ENCODE assay signal across 1 cellular context in the genomic region with DNA sequence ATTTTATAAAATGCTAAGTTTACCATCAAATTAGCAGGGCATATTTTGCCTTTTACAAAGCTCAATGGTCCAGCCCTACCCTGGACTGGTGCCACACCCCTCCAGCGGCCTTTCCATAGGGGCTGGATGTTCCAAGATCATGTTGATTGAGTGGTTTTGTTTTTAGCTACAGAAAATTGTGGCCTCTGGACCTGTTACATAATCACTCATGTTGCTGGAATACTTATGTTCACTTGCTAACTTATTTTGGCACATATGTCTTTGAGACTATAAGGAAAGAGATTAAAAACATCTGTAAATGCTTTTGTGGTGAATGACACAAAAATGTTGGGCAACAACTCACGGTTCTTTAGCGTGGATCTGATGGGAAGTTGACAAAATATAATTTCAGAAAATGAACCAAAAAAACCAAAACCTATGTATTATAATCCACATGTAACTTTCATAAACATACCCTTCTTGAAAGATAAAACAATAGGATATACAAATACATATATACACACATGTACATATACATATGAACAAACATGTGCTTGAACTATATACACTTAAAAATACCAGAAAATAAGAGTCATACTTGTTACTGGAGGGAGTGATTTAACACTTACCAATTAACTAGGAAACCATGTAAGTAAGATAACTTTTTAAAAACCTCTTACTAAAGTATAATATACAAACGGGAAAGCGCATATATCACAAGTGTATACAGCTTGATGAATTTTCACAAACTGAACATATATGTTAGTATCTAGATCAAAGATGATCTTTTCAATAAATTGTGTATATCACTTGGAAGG.
A peak's percentile ranks its signal among the peaks of the same experiment; 100 is the strongest.
TF ChIP-seq lines count a peak whose summit lies in the region.

No MANE protein-coding gene starts in this region.

TF ChIP-seq in SK-N-SH, 30 proteins besides CTCF, POLR2A, EP300 and RAD21 (continued from another document):
- TF ChIP-seq CHD2 (IDR thresholded peaks at IDR 0.05; ENCODE audit: low read length, partially characterized antibody) = no peak
- no peak for TF ChIP-seq GABPA (IDR thresholded peaks at IDR 0.05; ENCODE audit: low read depth)
- TF ChIP-seq, protein P1, sequence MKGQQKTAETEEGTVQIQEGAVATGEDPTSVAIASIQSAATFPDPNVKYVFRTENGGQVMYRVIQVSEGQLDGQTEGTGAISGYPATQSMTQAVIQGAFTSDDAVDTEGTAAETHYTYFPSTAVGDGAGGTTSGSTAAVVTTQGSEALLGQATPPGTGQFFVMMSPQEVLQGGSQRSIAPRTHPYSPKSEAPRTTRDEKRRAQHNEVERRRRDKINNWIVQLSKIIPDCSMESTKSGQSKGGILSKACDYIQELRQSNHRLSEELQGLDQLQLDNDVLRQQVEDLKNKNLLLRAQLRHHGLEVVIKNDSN (IDR thresholded peaks at IDR 0.05; ENCODE audit: borderline replicate concordance, low read depth) = no peak
- TF ChIP-seq, protein P2, sequence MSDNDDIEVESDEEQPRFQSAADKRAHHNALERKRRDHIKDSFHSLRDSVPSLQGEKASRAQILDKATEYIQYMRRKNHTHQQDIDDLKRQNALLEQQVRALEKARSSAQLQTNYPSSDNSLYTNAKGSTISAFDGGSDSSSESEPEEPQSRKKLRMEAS (IDR thresholded peaks at IDR 0.05; ENCODE audit: low read depth) = no peak
- TF ChIP-seq RCOR1 (IDR thresholded peaks at IDR 0.05; ENCODE audit: low read length) = 0 out of 2 replicates have a peak, but pooled peaks have one; percentile 18
- no peak for TF ChIP-seq SIN3A (IDR thresholded peaks at IDR 0.05; ENCODE audit: borderline replicate concordance, low read depth, low read length)
- no peak for TF ChIP-seq POLR2AphosphoS5 (IDR thresholded peaks at IDR 0.05; ENCODE audit: low read depth, low read length)
- TF ChIP-seq, protein P3, sequence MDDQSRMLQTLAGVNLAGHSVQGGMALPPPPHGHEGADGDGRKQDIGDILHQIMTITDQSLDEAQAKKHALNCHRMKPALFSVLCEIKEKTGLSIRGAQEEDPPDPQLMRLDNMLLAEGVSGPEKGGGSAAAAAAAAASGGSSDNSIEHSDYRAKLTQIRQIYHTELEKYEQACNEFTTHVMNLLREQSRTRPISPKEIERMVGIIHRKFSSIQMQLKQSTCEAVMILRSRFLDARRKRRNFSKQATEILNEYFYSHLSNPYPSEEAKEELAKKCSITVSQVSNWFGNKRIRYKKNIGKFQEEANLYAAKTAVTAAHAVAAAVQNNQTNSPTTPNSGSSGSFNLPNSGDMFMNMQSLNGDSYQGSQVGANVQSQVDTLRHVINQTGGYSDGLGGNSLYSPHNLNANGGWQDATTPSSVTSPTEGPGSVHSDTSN (IDR thresholded peaks at IDR 0.05) = peak; percentile 19
- TF ChIP-seq MEF2A (IDR thresholded peaks at IDR 0.05; ENCODE audit: borderline replicate concordance, low read depth) = no peak
- TF ChIP-seq FOSL2 (IDR thresholded peaks at IDR 0.05; ENCODE audit: borderline replicate concordance, low read depth) = 0 out of 2 replicates have a peak, but pooled peaks have one; percentile 2
- no peak for TF ChIP-seq NRF1 (IDR thresholded peaks at IDR 0.05; ENCODE audit: low read depth, low read length)
- no peak for TF ChIP-seq FOXM1 (IDR thresholded peaks at IDR 0.05; ENCODE audit: low read depth)
- peak; percentile 22; the same call in 1 of the 2 replicates for TF ChIP-seq NFIC (IDR thresholded peaks at IDR 0.05; ENCODE audit: borderline replicate concordance)
- TF ChIP-seq, protein P4, sequence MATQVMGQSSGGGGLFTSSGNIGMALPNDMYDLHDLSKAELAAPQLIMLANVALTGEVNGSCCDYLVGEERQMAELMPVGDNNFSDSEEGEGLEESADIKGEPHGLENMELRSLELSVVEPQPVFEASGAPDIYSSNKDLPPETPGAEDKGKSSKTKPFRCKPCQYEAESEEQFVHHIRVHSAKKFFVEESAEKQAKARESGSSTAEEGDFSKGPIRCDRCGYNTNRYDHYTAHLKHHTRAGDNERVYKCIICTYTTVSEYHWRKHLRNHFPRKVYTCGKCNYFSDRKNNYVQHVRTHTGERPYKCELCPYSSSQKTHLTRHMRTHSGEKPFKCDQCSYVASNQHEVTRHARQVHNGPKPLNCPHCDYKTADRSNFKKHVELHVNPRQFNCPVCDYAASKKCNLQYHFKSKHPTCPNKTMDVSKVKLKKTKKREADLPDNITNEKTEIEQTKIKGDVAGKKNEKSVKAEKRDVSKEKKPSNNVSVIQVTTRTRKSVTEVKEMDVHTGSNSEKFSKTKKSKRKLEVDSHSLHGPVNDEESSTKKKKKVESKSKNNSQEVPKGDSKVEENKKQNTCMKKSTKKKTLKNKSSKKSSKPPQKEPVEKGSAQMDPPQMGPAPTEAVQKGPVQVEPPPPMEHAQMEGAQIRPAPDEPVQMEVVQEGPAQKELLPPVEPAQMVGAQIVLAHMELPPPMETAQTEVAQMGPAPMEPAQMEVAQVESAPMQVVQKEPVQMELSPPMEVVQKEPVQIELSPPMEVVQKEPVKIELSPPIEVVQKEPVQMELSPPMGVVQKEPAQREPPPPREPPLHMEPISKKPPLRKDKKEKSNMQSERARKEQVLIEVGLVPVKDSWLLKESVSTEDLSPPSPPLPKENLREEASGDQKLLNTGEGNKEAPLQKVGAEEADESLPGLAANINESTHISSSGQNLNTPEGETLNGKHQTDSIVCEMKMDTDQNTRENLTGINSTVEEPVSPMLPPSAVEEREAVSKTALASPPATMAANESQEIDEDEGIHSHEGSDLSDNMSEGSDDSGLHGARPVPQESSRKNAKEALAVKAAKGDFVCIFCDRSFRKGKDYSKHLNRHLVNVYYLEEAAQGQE (IDR thresholded peaks at IDR 0.05; ENCODE audit: low read depth, low read length) = no peak
- no peak for TF ChIP-seq JUND (IDR thresholded peaks at IDR 0.05)
- TF ChIP-seq RXRA (IDR thresholded peaks at IDR 0.05; ENCODE audit: borderline replicate concordance, low read depth) = no peak
- no peak for TF ChIP-seq EZH2phosphoT487 (IDR thresholded peaks at IDR 0.05; ENCODE audit: borderline replicate concordance, low read depth)
- TF ChIP-seq TAF1 (IDR thresholded peaks at IDR 0.05; ENCODE audit: borderline replicate concordance, low read depth, low read length) = no peak
- no peak for TF ChIP-seq YY1 (IDR thresholded peaks at IDR 0.05; ENCODE audit: low read depth)
